Comparison of ENCODE assay signal across 2 cellular contexts in the genomic region with DNA sequence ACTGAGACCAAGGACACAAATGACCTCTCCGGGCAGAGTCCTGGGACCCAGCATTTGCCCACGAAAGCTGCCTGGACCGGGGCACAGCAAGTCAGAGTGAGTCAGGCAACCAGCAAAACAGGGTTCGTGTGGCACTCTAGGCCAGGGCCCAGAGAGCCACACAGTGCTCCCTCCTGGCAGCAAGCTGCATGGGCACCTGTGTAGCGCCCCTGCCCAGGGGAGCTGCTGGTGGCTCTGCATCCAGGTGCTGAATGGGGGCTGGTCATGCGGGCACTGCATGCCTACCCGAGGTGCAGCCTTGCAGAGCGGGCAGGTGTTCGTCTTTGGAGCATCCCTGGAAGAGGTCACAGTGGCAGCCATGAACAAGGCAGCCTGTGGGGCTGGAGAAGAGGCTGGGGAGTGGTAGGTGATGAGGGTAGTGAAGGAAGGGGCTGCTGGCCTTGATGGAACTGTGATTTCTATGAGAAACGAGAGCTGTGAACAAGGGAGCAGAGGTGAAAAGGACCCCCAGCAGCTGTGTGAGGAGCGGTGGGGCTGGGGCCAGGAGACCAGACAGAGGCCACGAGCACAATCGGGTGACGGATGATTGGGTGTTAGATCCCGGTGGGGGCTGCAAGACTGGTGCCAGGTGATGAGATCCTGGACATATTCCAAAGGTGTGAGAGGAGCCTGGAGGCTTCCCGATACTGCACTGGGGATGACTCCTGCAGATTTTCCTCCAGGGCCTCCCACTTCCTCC.
TF ChIP-seq lines count a peak whose summit lies in the region.

No MANE protein-coding gene starts in this region.

TF ChIP-seq in GM23338, 12 proteins besides CTCF, POLR2A, EP300 and RAD21 (continues in another document):
- no peak for TF ChIP-seq ZNF462 (CRISPR knock-in tag; IDR thresholded peaks at IDR 0.05)
- TF ChIP-seq POLR2AphosphoS5 (IDR thresholded peaks at IDR 0.05; ENCODE audit: low read depth) = no peak
- no peak for TF ChIP-seq CREB1 (CRISPR knock-in tag; IDR thresholded peaks at IDR 0.05; ENCODE audit: low read depth)
- no peak for TF ChIP-seq ZNF114 (CRISPR knock-in tag; IDR thresholded peaks at IDR 0.05)
- TF ChIP-seq EZH2phosphoT487 (IDR thresholded peaks at IDR 0.05; ENCODE audit: unreplicated experiment) = no peak
- TF ChIP-seq, protein P1, sequence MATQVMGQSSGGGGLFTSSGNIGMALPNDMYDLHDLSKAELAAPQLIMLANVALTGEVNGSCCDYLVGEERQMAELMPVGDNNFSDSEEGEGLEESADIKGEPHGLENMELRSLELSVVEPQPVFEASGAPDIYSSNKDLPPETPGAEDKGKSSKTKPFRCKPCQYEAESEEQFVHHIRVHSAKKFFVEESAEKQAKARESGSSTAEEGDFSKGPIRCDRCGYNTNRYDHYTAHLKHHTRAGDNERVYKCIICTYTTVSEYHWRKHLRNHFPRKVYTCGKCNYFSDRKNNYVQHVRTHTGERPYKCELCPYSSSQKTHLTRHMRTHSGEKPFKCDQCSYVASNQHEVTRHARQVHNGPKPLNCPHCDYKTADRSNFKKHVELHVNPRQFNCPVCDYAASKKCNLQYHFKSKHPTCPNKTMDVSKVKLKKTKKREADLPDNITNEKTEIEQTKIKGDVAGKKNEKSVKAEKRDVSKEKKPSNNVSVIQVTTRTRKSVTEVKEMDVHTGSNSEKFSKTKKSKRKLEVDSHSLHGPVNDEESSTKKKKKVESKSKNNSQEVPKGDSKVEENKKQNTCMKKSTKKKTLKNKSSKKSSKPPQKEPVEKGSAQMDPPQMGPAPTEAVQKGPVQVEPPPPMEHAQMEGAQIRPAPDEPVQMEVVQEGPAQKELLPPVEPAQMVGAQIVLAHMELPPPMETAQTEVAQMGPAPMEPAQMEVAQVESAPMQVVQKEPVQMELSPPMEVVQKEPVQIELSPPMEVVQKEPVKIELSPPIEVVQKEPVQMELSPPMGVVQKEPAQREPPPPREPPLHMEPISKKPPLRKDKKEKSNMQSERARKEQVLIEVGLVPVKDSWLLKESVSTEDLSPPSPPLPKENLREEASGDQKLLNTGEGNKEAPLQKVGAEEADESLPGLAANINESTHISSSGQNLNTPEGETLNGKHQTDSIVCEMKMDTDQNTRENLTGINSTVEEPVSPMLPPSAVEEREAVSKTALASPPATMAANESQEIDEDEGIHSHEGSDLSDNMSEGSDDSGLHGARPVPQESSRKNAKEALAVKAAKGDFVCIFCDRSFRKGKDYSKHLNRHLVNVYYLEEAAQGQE (IDR thresholded peaks at IDR 0.05; ENCODE audit: unreplicated experiment) = no peak
- TF ChIP-seq EZH2 (IDR thresholded peaks at IDR 0.05; ENCODE audit: low read depth, unreplicated experiment) = no peak
- no peak for TF ChIP-seq JUNB (IDR thresholded peaks at IDR 0.05; ENCODE audit: unreplicated experiment)

TF ChIP-seq in K562, 482 proteins besides CTCF, POLR2A, EP300 and RAD21 (continues in another document):
- TF ChIP-seq ZBTB11 (CRISPR knock-in tag; IDR thresholded peaks at IDR 0.05) (no peak), ZNF318 (IDR thresholded peaks at IDR 0.05; ENCODE audit: borderline replicate concordance in 1 of 2, low read depth in 1 of 2) (no peak), SIX5 (IDR thresholded peaks at IDR 0.05; ENCODE audit: borderline replicate concordance in 1 of 2, insufficient read depth in 1 of 2, low read depth in 1 of 2, low read length in 2 of 2) (no peak), BRCA1 (IDR thresholded peaks at IDR 0.05) (no peak), BRCA1 (CRISPR knock-in tag; IDR thresholded peaks at IDR 0.05) (peak; percentile 93; the same call in 1 of the 2 replicates), USF1 (CRISPR knock-in tag; IDR thresholded peaks at IDR 0.05) (peak; percentile 13; the same call in 1 of the 2 replicates), ZNF76 (CRISPR knock-in tag; IDR thresholded peaks at IDR 0.05; ENCODE audit: borderline replicate concordance) (no peak), PML (IDR thresholded peaks at IDR 0.05; ENCODE audit: low read length) (no peak), IRF1 (CRISPR knock-in tag; IDR thresholded peaks at IDR 0.05; ENCODE audit: borderline replicate concordance) (no peak), ZBTB2 (IDR thresholded peaks at IDR 0.05) (no peak), RBBP5 (IDR thresholded peaks at IDR 0.05; ENCODE audit: borderline replicate concordance, insufficient read depth, low read length, poor library complexity, severe bottlenecking) (peak; percentile 12), ZNF239 (CRISPR knock-in tag; IDR thresholded peaks at IDR 0.05) (no peak), ZBTB12 (CRISPR knock-in tag; IDR thresholded peaks at IDR 0.05) (no peak), TEAD1 (CRISPR knock-in tag; IDR thresholded peaks at IDR 0.05) (peak in 1 of 2 experiments; percentile 72; a peak in 2 of 4 replicates), PHTF2 (CRISPR knock-in tag; IDR thresholded peaks at IDR 0.05) (no peak), ZNF324 (CRISPR knock-in tag; IDR thresholded peaks at IDR 0.05) (no peak), JUNB (CRISPR knock-in tag; conservative IDR thresholded peaks at IDR 0.05) (no peak), NCOA4 (IDR thresholded peaks at IDR 0.05; ENCODE audit: partially characterized antibody) (no peak), ADNP (tag; IDR thresholded peaks at IDR 0.05) (no peak), HDGF (IDR thresholded peaks at IDR 0.05) (no peak), PPARD (CRISPR knock-in tag; IDR thresholded peaks at IDR 0.05) (no peak), TOE1 (IDR thresholded peaks at IDR 0.05; ENCODE audit: borderline replicate concordance) (no peak), TOE1 (CRISPR knock-in tag; IDR thresholded peaks at IDR 0.05; ENCODE audit: borderline replicate concordance, low read depth) (no peak), E2F1 (CRISPR knock-in tag; IDR thresholded peaks at IDR 0.05) (no peak)
- TF ChIP-seq, protein P2, sequence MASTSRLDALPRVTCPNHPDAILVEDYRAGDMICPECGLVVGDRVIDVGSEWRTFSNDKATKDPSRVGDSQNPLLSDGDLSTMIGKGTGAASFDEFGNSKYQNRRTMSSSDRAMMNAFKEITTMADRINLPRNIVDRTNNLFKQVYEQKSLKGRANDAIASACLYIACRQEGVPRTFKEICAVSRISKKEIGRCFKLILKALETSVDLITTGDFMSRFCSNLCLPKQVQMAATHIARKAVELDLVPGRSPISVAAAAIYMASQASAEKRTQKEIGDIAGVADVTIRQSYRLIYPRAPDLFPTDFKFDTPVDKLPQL (IDR thresholded peaks at IDR 0.05; ENCODE audit: extremely low read depth, insufficient read length) = no peak
